ENCODE assay signal across 7 cellular contexts in genomic region chr10:27783660-27784059, GRCh38. TPM values are rescaled to one million over a fixed set of nuclear protein-coding genes. Genes with fewer than 3 reads are reported as not detected.
DNase-seq lines count a peak whose midpoint lies in the region; ATAC-seq and TF ChIP-seq lines count a peak whose summit lies in the region.

No MANE protein-coding gene starts in this region.

- peak; percentile 69 for TF ChIP-seq RAD21 in Ishikawa (IDR thresholded peaks at IDR 0.05; ENCODE audit: low read depth)

- no peak for TF ChIP-seq CTCF in lower leg skin (IDR thresholded peaks at IDR 0.05)

- 30 to 55% methylated on average over 1 of the region's 1 CpG for WGBS in lower leg skin, 2 donors

- peak; percentile 52 for DNase-seq in GM04504 (ENCODE audit: low read depth)
- peak; percentile 20 for DNase-seq in activated T-cell treated with anti-CD3 and anti-CD28 coated beads, Interleukin-2, amount 50 U/mL, for 1 hour
- DNase-seq in iPS-NIHi7 (ENCODE audit: extremely low spot score): peak; percentile 72
- DNase-seq in lower leg skin (ENCODE audit: low spot score in 2 of 2): no peak

- TF ChIP-seq EP300 in Ishikawa (IDR thresholded peaks at IDR 0.05; ENCODE audit: borderline replicate concordance): no peak

- intact Hi-C loops in lower leg skin (cut with DNase I; ENCODE audit: low total_unique reads): no loop called here

- H3K4me3 ChIP-seq in lower leg skin (ENCODE audit: low read depth, poor library complexity, severe bottlenecking): no peak overlapping the region

- ATAC-seq in HG02588 (IDR thresholded peaks at IDR 0.05; ENCODE audit: unreplicated experiment) (no peak), HG03439 (IDR thresholded peaks at IDR 0.05; ENCODE audit: unreplicated experiment) (no peak)

- TF ChIP-seq POLR2A in lower leg skin (IDR thresholded peaks at IDR 0.05): no peak

TF ChIP-seq in Ishikawa, 13 proteins besides CTCF, POLR2A, EP300 and RAD21:
- no peak for TF ChIP-seq FOXM1 (IDR thresholded peaks at IDR 0.05; ENCODE audit: borderline replicate concordance, low read depth)
- TF ChIP-seq TCF12 (IDR thresholded peaks at IDR 0.05; ENCODE audit: low read depth): no peak
- TF ChIP-seq CEBPB (IDR thresholded peaks at IDR 0.05): no peak
- TF ChIP-seq MAX (IDR thresholded peaks at IDR 0.05): no peak
- TF ChIP-seq TAF1 (IDR thresholded peaks at IDR 0.05; ENCODE audit: low read depth): no peak
- TF ChIP-seq REST (IDR thresholded peaks at IDR 0.05; ENCODE audit: low read depth): no peak
- no peak for TF ChIP-seq YY1 (IDR thresholded peaks at IDR 0.05; ENCODE audit: low read depth)
- no peak for TF ChIP-seq ZBTB7A (IDR thresholded peaks at IDR 0.05; ENCODE audit: low read depth)
- no peak for TF ChIP-seq TEAD4 (IDR thresholded peaks at IDR 0.05)
- no peak for TF ChIP-seq CREB1 (IDR thresholded peaks at IDR 0.05; ENCODE audit: low read depth)
- TF ChIP-seq EGR1 (IDR thresholded peaks at IDR 0.05): no peak
- no peak for TF ChIP-seq USF1 (IDR thresholded peaks at IDR 0.05)
- no peak for TF ChIP-seq NFIC (IDR thresholded peaks at IDR 0.05)

RNA-seq across cellular contexts. Expression of gene MKX, which starts 38.0 kb away (rescaled TPM):
- 1 to 10 TPM in 3 of 4 donors, under 1 TPM in 1; 0.84 to 1.3 (median 1.1) TPM for total RNA-seq in lower leg skin

Comparison
In these comparisons a context has a peak if more than half of its experiments do, and no peak if none do; other contexts are left out.
1. DNase-seq: peak in GM04504 (single experiment), activated T-cell treated with anti-CD3 and anti-CD28 coated beads, Interleukin-2, amount 50 U/mL, for 1 hour (single experiment) and iPS-NIHi7 (single experiment); none in lower leg skin (0 of 2).